In genomic region chr9:34403554-34404380, GRCh38 we compare ENCODE assay signal across 9 cellular contexts. TPM values are rescaled to one million over a fixed set of nuclear protein-coding genes. Genes with fewer than 3 reads are reported as not detected.
DNase-seq lines count a peak whose midpoint lies in the region; ATAC-seq and TF ChIP-seq lines count a peak whose summit lies in the region.
"Had no signal": no experiment of that assay in that cellular context is flagged by ENCODE, and none has a peak within 500 bp of the region (broad histone marks: within the 10 kb centered on the region; RNA-seq: fewer than 3 reads in every experiment).

No MANE protein-coding gene starts in this region.

- no peaks in the 10 kb centered on the region for H3K4me1 Mint-ChIP-seq in activated T-helper 1 cell treated with anti-CD3 and anti-CD28 coated beads, Interleukin-12 subunit alpha, Interleukin-12 subunit beta, Interleukin-2, Interleukin-4 antibody, amounts not matched to agents 30 ng/mL and 10 ng/mL and 1 ng/mL, durations not matched to agents 14 hours and 24 hours and 36 hours (ENCODE audit: low read depth)

- peak; percentile 99 for TF ChIP-seq CTCF in fibroblast of villous mesenchyme (IDR thresholded peaks at IDR 0.05; ENCODE audit: insufficient read depth, low read depth, low read length)
- TF ChIP-seq CTCF in neutrophil (IDR thresholded peaks at IDR 0.05) = peak; percentile 95
- peak; percentile 87 to 94 (median 91) for TF ChIP-seq CTCF in vagina (IDR thresholded peaks at IDR 0.05)

- peaks cover 2% of the 10 kb centered on the region for H3K36me3 Mint-ChIP-seq in activated T-helper 1 cell treated with anti-CD3 and anti-CD28 coated beads, Interleukin-12 subunit alpha, Interleukin-12 subunit beta, Interleukin-2, Interleukin-4 antibody, amounts not matched to agents 30 ng/mL and 10 ng/mL and 1 ng/mL, durations not matched to agents 14 hours and 24 hours and 36 hours (ENCODE audit: low read depth)

- peaks cover 63% of the 10 kb centered on the region for H3K36me3 ChIP-seq in neutrophil
- H3K36me3 ChIP-seq in vagina = peaks cover 3 to 53% of the 10 kb centered on the region in 2 donors

- intact Hi-C loops in activated T-helper 1 cell treated with anti-CD3 and anti-CD28 coated beads, Interleukin-12 subunit alpha, Interleukin-12 subunit beta, Interleukin-2, Interleukin-4 antibody, amounts not matched to agents 30 ng/mL and 10 ng/mL and 1 ng/mL, durations not matched to agents 14 hours and 24 hours and 36 hours (cut with micrococcal nuclease) = loop anchor here (1.0 kb wide), 2 partner anchors 97 to 188 kb away; no protein-coding TSS in a partner anchor
- intact Hi-C loops in vagina (cut with DNase I) = loop anchor here (10.0 kb wide), 2 partner anchors 91 to 191 kb away; no protein-coding TSS in a partner anchor

- DNase-seq in COLO668 (lab: John Stamatoyannopoulos, UW; ENCODE audit: unreplicated experiment) (peak; percentile 59), HS-27A (ENCODE audit: low read depth) (peak; percentile 49), NOMO-1 treated with DMSO at 0.1 percent for 48 hours (lab: John Stamatoyannopoulos, UW; ENCODE audit: unreplicated experiment) (peak; percentile 37), fibroblast of villous mesenchyme (ENCODE audit: low read depth) (peak; percentile 58), vagina (ENCODE audit: extremely low spot score in 2 of 2) (no peak)
- DNase-seq in activated T-helper 1 cell treated with anti-CD3 and anti-CD28 coated beads, Interleukin-12 subunit alpha, Interleukin-12 subunit beta, Interleukin-2, Interleukin-4 antibody, amounts not matched to agents 30 ng/mL and 10 ng/mL and 1 ng/mL, durations not matched to agents 14 hours and 24 hours and 36 hours (ENCODE audit: low spot score) = peak; percentile 31

- TF ChIP-seq POLR2A in vagina (IDR thresholded peaks at IDR 0.05) = no peak

- ATAC-seq in HG03521 (IDR thresholded peaks at IDR 0.05; ENCODE audit: unreplicated experiment) = no peak

- no peak overlapping the region for H3K4me3 Mint-ChIP-seq in activated T-helper 1 cell treated with anti-CD3 and anti-CD28 coated beads, Interleukin-12 subunit alpha, Interleukin-12 subunit beta, Interleukin-2, Interleukin-4 antibody, amounts not matched to agents 30 ng/mL and 10 ng/mL and 1 ng/mL, durations not matched to agents 14 hours and 24 hours and 36 hours
- H3K4me3 Mint-ChIP-seq: T-helper 1 cell treated with Interleukin-12 subunit alpha and Interleukin-12 subunit beta and Interleukin-4 antibody, amounts not matched to agents 30 μg/mL and 1 μg/mL, for 36 hours had no signal

- H3K27ac ChIP-seq in neutrophil (no peak overlapping the region), vagina (no peak overlapping the region)

- H3K27me3 Mint-ChIP-seq in activated T-helper 1 cell treated with anti-CD3 and anti-CD28 coated beads, Interleukin-12 subunit alpha, Interleukin-12 subunit beta, Interleukin-2, Interleukin-4 antibody, amounts not matched to agents 30 ng/mL and 10 ng/mL and 1 ng/mL, durations not matched to agents 14 hours and 24 hours and 36 hours (ENCODE audit: insufficient read depth) = no peaks in the 10 kb centered on the region

- no peaks in the 10 kb centered on the region for H3K27me3 ChIP-seq in neutrophil
- no peaks in the 10 kb centered on the region for H3K27me3 ChIP-seq in vagina

- no peak overlapping the region for H3K27ac Mint-ChIP-seq in activated T-helper 1 cell treated with anti-CD3 and anti-CD28 coated beads, Interleukin-12 subunit alpha, Interleukin-12 subunit beta, Interleukin-2, Interleukin-4 antibody, amounts not matched to agents 30 ng/mL and 10 ng/mL and 1 ng/mL, durations not matched to agents 14 hours and 24 hours and 36 hours
- H3K27ac Mint-ChIP-seq: T-helper 1 cell treated with Interleukin-12 subunit alpha and Interleukin-12 subunit beta and Interleukin-4 antibody, amounts not matched to agents 30 μg/mL and 1 μg/mL, for 36 hours had no signal

- H3K9me3 Mint-ChIP-seq in activated T-helper 1 cell treated with anti-CD3 and anti-CD28 coated beads, Interleukin-12 subunit alpha, Interleukin-12 subunit beta, Interleukin-2, Interleukin-4 antibody, amounts not matched to agents 30 ng/mL and 10 ng/mL and 1 ng/mL, durations not matched to agents 14 hours and 24 hours and 36 hours = no peaks in the 10 kb centered on the region
- H3K9me3 Mint-ChIP-seq: T-helper 1 cell treated with Interleukin-12 subunit alpha and Interleukin-12 subunit beta and Interleukin-4 antibody, amounts not matched to agents 30 μg/mL and 1 μg/mL, for 36 hours had no signal

- H3K4me1 ChIP-seq in neutrophil (ENCODE audit: control insufficient read depth in 1 of 2, insufficient read depth in 1 of 2, low read depth in 1 of 2, low read length in 1 of 2) (peaks cover 15 to 20% of the 10 kb centered on the region in 2 experiments), vagina (no peaks in the 10 kb centered on the region)

- H3K9me3 ChIP-seq in neutrophil = no peaks in the 10 kb centered on the region
- H3K9me3 ChIP-seq in vagina = no peaks in the 10 kb centered on the region

- no peak overlapping the region for H3K4me3 ChIP-seq in fibroblast of villous mesenchyme (ENCODE audit: low read depth, low read length)
- H3K4me3 ChIP-seq in neutrophil (ENCODE audit: low read depth in 1 of 2, low read length in 1 of 2) = no peak overlapping the region
- H3K4me3 ChIP-seq in vagina = no peak overlapping the region

RNA-seq across cellular contexts. Expression of gene MYORG, which starts 27.1 kb away (rescaled TPM):
- total RNA-seq in activated T-helper 1 cell treated with anti-CD3 and anti-CD28 coated beads, Interleukin-12 subunit alpha, Interleukin-12 subunit beta, Interleukin-2, Interleukin-4 antibody, amounts not matched to agents 30 ng/mL and 10 ng/mL and 1 ng/mL, durations not matched to agents 14 hours and 24 hours and 36 hours = 1.0 and 1.9 TPM in 2 replicates
- total RNA-seq in fibroblast of villous mesenchyme (0.64 and 1.3 TPM in 2 replicates), vagina (4.4 TPM)

RNA-seq across cellular contexts. Expression of gene FAM219A, which starts 54.6 kb away (rescaled TPM):
- 14.7 and 16.5 TPM in 2 replicates for total RNA-seq in activated T-helper 1 cell treated with anti-CD3 and anti-CD28 coated beads, Interleukin-12 subunit alpha, Interleukin-12 subunit beta, Interleukin-2, Interleukin-4 antibody, amounts not matched to agents 30 ng/mL and 10 ng/mL and 1 ng/mL, durations not matched to agents 14 hours and 24 hours and 36 hours
- total RNA-seq in fibroblast of villous mesenchyme = 9.3 and 9.9 TPM in 2 replicates
- total RNA-seq in vagina = 9.3 TPM

RNA-seq across cellular contexts. Expression of gene DNAI1, which starts 54.8 kb away (rescaled TPM):
- not detected in 2 replicates for total RNA-seq in activated T-helper 1 cell treated with anti-CD3 and anti-CD28 coated beads, Interleukin-12 subunit alpha, Interleukin-12 subunit beta, Interleukin-2, Interleukin-4 antibody, amounts not matched to agents 30 ng/mL and 10 ng/mL and 1 ng/mL, durations not matched to agents 14 hours and 24 hours and 36 hours
- total RNA-seq in fibroblast of villous mesenchyme (under 0.01 TPM in 1 of 2 replicates, not detected in the other), vagina (not detected)

Comparison
In these comparisons a context has a peak if more than half of its experiments do, and no peak if none do; other contexts are left out.
1. DNase-seq: peak in COLO668 (single experiment), HS-27A (single experiment), NOMO-1 treated with DMSO at 0.1 percent for 48 hours (single experiment), activated T-helper 1 cell treated with anti-CD3 and anti-CD28 coated beads, Interleukin-12 subunit alpha, Interleukin-12 subunit beta, Interleukin-2, Interleukin-4 antibody, amounts not matched to agents 30 ng/mL and 10 ng/mL and 1 ng/mL, durations not matched to agents 14 hours and 24 hours and 36 hours (single experiment) and fibroblast of villous mesenchyme (single experiment); none in vagina (0 of 2).
2. Peak in every context shown above with its lines, with median percentiles within 50 percentile points of each other: CTCF ChIP-seq.